ENCODE assay signal across 15 cellular contexts in genomic region chr13:41232715-41233114, GRCh38. TPM values are rescaled to one million over a fixed set of nuclear protein-coding genes. Genes with fewer than 3 reads are reported as not detected.
DNase-seq lines count a peak whose midpoint lies in the region; ATAC-seq and TF ChIP-seq lines count a peak whose summit lies in the region.
"Had no signal": no experiment of that assay in that cellular context is flagged by ENCODE, and none has a peak within 500 bp of the region (broad histone marks: within the 10 kb centered on the region; RNA-seq: fewer than 3 reads in every experiment).

No MANE protein-coding gene starts in this region.

- no peak overlapping the region for H3K4ac ChIP-seq in IMR-90 (ENCODE audit: low read depth, low read length)

- CTCF ChIA-PET in Calu3 (lab: Charles Lee): interaction anchor here (1.1 kb wide), 1 partner anchor 17 kb away, joined by 5 read pairs; no protein-coding TSS in a partner anchor
- CTCF ChIA-PET in IMR-90 (lab: Yijun Ruan, JAX): interaction anchor here (0.6 to 1.7 kb wide), 2 partner anchors 10 to 79 kb away, joined by 3 to 4 read pairs; no protein-coding TSS in a partner anchor

- H3K27me3 Mint-ChIP-seq in Calu3 (ENCODE audit: unreplicated experiment): no peaks in the 10 kb centered on the region
- H3K27me3 Mint-ChIP-seq in central memory CD8-positive, alpha-beta T cell: no peaks in the 10 kb centered on the region
- H3K27me3 Mint-ChIP-seq: B cell; CD4-positive, alpha-beta memory T cell had no signal

- TF ChIP-seq CTCF in Calu3 (IDR thresholded peaks at IDR 0.05; ENCODE audit: unreplicated experiment) (no peak), IMR-90 (conservative IDR thresholded peaks at IDR 0.05; ENCODE audit: low read depth, low read length) (no peak), gastroesophageal sphincter (IDR thresholded peaks at IDR 0.05) (no peak), lower lobe of right lung (IDR thresholded peaks at IDR 0.05) (no peak)

- H2BK120ac ChIP-seq in IMR-90 (ENCODE audit: low read depth, low read length): no peak overlapping the region

- no CpG with 5 or more reads among the region's 1 CpG for WGBS in IMR-90 (ENCODE audit: extremely low coverage in 2 of 2, insufficient read length in 1 of 2), 2 experiments
- WGBS in gastroesophageal sphincter (ENCODE audit: low coverage in 1 of 2), 2 donors: 47 to 80% methylated on average over 1 of the region's 1 CpG

- H3K79me1 ChIP-seq in IMR-90 (ENCODE audit: low read depth in 1 of 2, low read length in 2 of 2): no peaks in the 10 kb centered on the region

- H4K5ac ChIP-seq in IMR-90 (ENCODE audit: low read depth, low read length): peak overlapping the region; percentile 4; the same call in 1 of the 2 replicates

- in situ Hi-C loops in IMR-90 (cut with MboI; ENCODE audit: low sequenced_read_pairs): no loop called here

- H3K27ac Mint-ChIP-seq in Calu3 (ENCODE audit: unreplicated experiment): peak overlapping the region; percentile 55
- H3K27ac Mint-ChIP-seq in central memory CD8-positive, alpha-beta T cell (ENCODE audit: low read depth): peak overlapping the region; percentile 82
- H3K27ac Mint-ChIP-seq: B cell, H9 had no signal

- H4K20me1 ChIP-seq in IMR-90 (ENCODE audit: insufficient read depth, low read length): no peaks in the 10 kb centered on the region

- TF ChIP-seq POLR2A in IMR-90 (IDR thresholded peaks at IDR 0.05; ENCODE audit: low read depth, low read length): no peak
- no peak for TF ChIP-seq POLR2A in gastroesophageal sphincter (IDR thresholded peaks at IDR 0.05)

- no peak overlapping the region for H2AFZ ChIP-seq in IMR-90 (replicated peaks; ENCODE audit: low read length, poor library complexity)

- no peak overlapping the region for H4K8ac ChIP-seq in IMR-90 (ENCODE audit: low read depth in 2 of 2, low read length in 2 of 2)

- H3K9me3 ChIP-seq in IMR-90 (ENCODE audit: control insufficient read depth, insufficient read depth, low read length) (no peaks in the 10 kb centered on the region), gastroesophageal sphincter (no peaks in the 10 kb centered on the region), lower lobe of right lung (no peaks in the 10 kb centered on the region)

- POLR2A ChIA-PET in IMR-90 (lab: Charles Lee; ENCODE audit: unreplicated experiment): no interaction called here

- BruUV-seq in Calu3 (replicated peaks; lab: Mats Ljungman, UMichigan): no TSS peak
- BruUV-seq in IMR-90 (replicated peaks; lab: Mats Ljungman, UMichigan): no TSS peak

- H3K27ac ChIP-seq in IMR-90 (ENCODE audit: insufficient read depth, low read length) (no peak overlapping the region), gastroesophageal sphincter (no peak overlapping the region), lower lobe of right lung (no peak overlapping the region)
- H3K27ac ChIP-seq: HL-60 had no signal

- H3K9ac ChIP-seq in IMR-90 (ENCODE audit: low read depth, low read length): no peak overlapping the region

- H3K9me1 ChIP-seq in IMR-90 (ENCODE audit: insufficient read depth, low read length): 0 out of 2 replicates have a peak, but pooled peaks cover 2% of the 10 kb centered on the region

- dilution Hi-C loops in IMR-90 (cut with HindIII; ENCODE audit: low sequenced_read_pairs, unreplicated experiment): no loop called here

- no peak overlapping the region for H2BK5ac ChIP-seq in IMR-90 (ENCODE audit: low read depth, low read length, poor library complexity, severe bottlenecking)

- TF ChIP-seq EP300 in gastroesophageal sphincter (IDR thresholded peaks at IDR 0.05): no peak

- H3K4me1 ChIP-seq in IMR-90 (ENCODE audit: control insufficient read depth, insufficient read depth, low read length) (peaks cover 2% of the 10 kb centered on the region; the same call in 1 of the 2 replicates), gastroesophageal sphincter (no peaks in the 10 kb centered on the region), lower lobe of right lung (no peaks in the 10 kb centered on the region)

- intact Hi-C loops in Calu3 (cut with micrococcal nuclease; ENCODE audit: unreplicated experiment) (loop anchor here (10.0 kb wide), 1 partner anchor 82 kb away; the partner anchor contains the start of gene NAA16), IMR-90 (cut with micrococcal nuclease) (no loop called here), lower lobe of right lung (cut with DNase I) (no loop called here)

- no peak overlapping the region for H3K4me2 ChIP-seq in IMR-90 (ENCODE audit: low read depth, low read length)

- H3K4me3 Mint-ChIP-seq in Calu3 (ENCODE audit: low read depth, unreplicated experiment): peak overlapping the region; percentile 11
- H3K4me3 Mint-ChIP-seq in central memory CD8-positive, alpha-beta T cell: no peak overlapping the region
- H3K4me3 Mint-ChIP-seq: B cell; CD4-positive, alpha-beta memory T cell; H9 had no signal

- DNase-seq in Calu3: no peak
- DNase-seq in IMR-90: no peak
- DNase-seq in central memory CD8-positive, alpha-beta T cell (ENCODE audit: low spot score in 2 of 2): no peak
- DNase-seq in left lobe of liver (ENCODE audit: low spot score): no peak
- no peak for DNase-seq in D341Med (ENCODE audit: low spot score)
- no peak for DNase-seq in lower lobe of right lung
- DNase-seq: CD4-positive, alpha-beta memory T cell; H9; NCI-H1417 treated with DMSO at 0.1 percent for 48 hours; NCI-H2029 treated with DMSO at 0.1 percent for 48 hours; NCI-H510A treated with DMSO at 0.1 percent for 48 hours had no signal

- peaks cover 23% of the 10 kb centered on the region for H3K4me1 Mint-ChIP-seq in Calu3 (ENCODE audit: low read depth, unreplicated experiment)
- peaks cover 18% of the 10 kb centered on the region for H3K4me1 Mint-ChIP-seq in central memory CD8-positive, alpha-beta T cell
- H3K4me1 Mint-ChIP-seq: H9 had no signal

- H3K14ac ChIP-seq in IMR-90 (replicated peaks; ENCODE audit: low read depth, low read length): no peak overlapping the region

- no peak overlapping the region for H2AK9ac ChIP-seq in IMR-90 (replicated peaks; ENCODE audit: low read depth, low read length, poor library complexity)

- no peak overlapping the region for H4K91ac ChIP-seq in IMR-90 (ENCODE audit: insufficient read depth, low read depth, low read length)

- H2AK5ac ChIP-seq in IMR-90 (ENCODE audit: low read depth, low read length): no peak overlapping the region

- no peak overlapping the region for H2BK20ac ChIP-seq in IMR-90 (ENCODE audit: low read depth, low read length)

- H3K4me3 ChIP-seq in IMR-90 (ENCODE audit: insufficient read depth, low read depth, low read length) (no peak overlapping the region), gastroesophageal sphincter (no peak overlapping the region), lower lobe of right lung (no peak overlapping the region)

- H2BK15ac ChIP-seq in IMR-90 (ENCODE audit: low read depth, low read length): no peak overlapping the region; the same call in 2 of the 3 replicates

- TF ChIP-seq RAD21 in IMR-90 (IDR thresholded peaks at IDR 0.05; ENCODE audit: low read length): no peak

- no peak for ATAC-seq in IMR-90 (ENCODE audit: low read depth)
- ATAC-seq in central memory CD8-positive, alpha-beta T cell (replicated peaks; ENCODE audit: extremely low read depth, poor library complexity, severe bottlenecking): no peak
- peak; percentile 55 for ATAC-seq in left lobe of liver
- no peak for ATAC-seq in gastroesophageal sphincter
- ATAC-seq in lower lobe of right lung: no peak
- ATAC-seq: Panc1 had no signal

- H3K18ac ChIP-seq in IMR-90 (ENCODE audit: low read depth, low read length): no peak overlapping the region

- H3K36me3 Mint-ChIP-seq in Calu3 (ENCODE audit: insufficient read depth, unreplicated experiment): peaks cover 6% of the 10 kb centered on the region
- H3K36me3 Mint-ChIP-seq in central memory CD8-positive, alpha-beta T cell (ENCODE audit: insufficient read depth): peaks cover 13% of the 10 kb centered on the region

- H3K27me3 ChIP-seq in IMR-90 (ENCODE audit: control insufficient read depth, insufficient read depth, low read length): no peaks in the 10 kb centered on the region
- no peaks in the 10 kb centered on the region for H3K27me3 ChIP-seq in gastroesophageal sphincter
- H3K27me3 ChIP-seq in lower lobe of right lung (ENCODE audit: low read depth): no peaks in the 10 kb centered on the region

- H3K56ac ChIP-seq in IMR-90 (ENCODE audit: extremely low read depth, insufficient read depth, low read length): no peak overlapping the region

- H3K23ac ChIP-seq in IMR-90 (ENCODE audit: low read depth, low read length): no peak overlapping the region; the same call in 1 of the 2 replicates

- H3K36me3 ChIP-seq in IMR-90 (ENCODE audit: control insufficient read depth, insufficient read depth, low read length) (peaks cover 7% of the 10 kb centered on the region), gastroesophageal sphincter (peaks cover 0 to 66% of the 10 kb centered on the region in 2 donors), lower lobe of right lung (peaks cover 16% of the 10 kb centered on the region)

- no peaks in the 10 kb centered on the region for H3K9me3 Mint-ChIP-seq in Calu3 (ENCODE audit: low read depth, unreplicated experiment)
- no peaks in the 10 kb centered on the region for H3K9me3 Mint-ChIP-seq in central memory CD8-positive, alpha-beta T cell
- H3K9me3 Mint-ChIP-seq: H9 had no signal

TF ChIP-seq in IMR-90, 13 proteins besides CTCF, POLR2A, EP300 and RAD21 (continues in another document):
- no peak for TF ChIP-seq ELK1 (IDR thresholded peaks at IDR 0.05; ENCODE audit: borderline replicate concordance, low read depth, low read length)

RNA-seq across cellular contexts. Expression of gene MTRF1, which starts 30.7 kb away (rescaled TPM):
- 15.8 and 17.3 TPM in 2 replicates for total RNA-seq in Calu3 (2022)
- 9.7 and 12.4 TPM in 2 replicates for total RNA-seq in IMR-90 (2012; rRNA removed)
- polyA plus RNA-seq in IMR-90 (2012; rRNA removed): 6.8 and 9.7 TPM in 2 replicates
- polyA plus RNA-seq in IMR-90 (2012; cell fraction: cytosol; rRNA removed): 1.2 and 1.5 TPM in 2 replicates
- polyA plus RNA-seq in IMR-90 (2012; cell fraction: nucleus; rRNA removed; ENCODE audit: low replicate concordance): 6.0 and 45.2 TPM in 2 replicates
- 6.2 TPM for total RNA-seq in left lobe of liver
- total RNA-seq in gastroesophageal sphincter: 10 to 100 TPM in 2 of 4 donors, 1 to 10 TPM in 2; 7.3 to 14.4 (median 10.2) TPM
- total RNA-seq in lower lobe of right lung: 13.7 TPM

RNA-seq across cellular contexts. Expression of gene KBTBD7, which starts 38.3 kb away (rescaled TPM):
- total RNA-seq in Calu3 (2022) (6.3 and 6.4 TPM in 2 replicates), IMR-90 (2012; rRNA removed) (7.9 and 9.4 TPM in 2 replicates), left lobe of liver (6.3 TPM), gastroesophageal sphincter (10 to 100 TPM in 1 of 4 donors, 1 to 10 TPM in 3; 6.5 to 10.3 (median 8.6) TPM), lower lobe of right lung (8.4 TPM)
- 1.8 and 2.1 TPM in 2 replicates for polyA plus RNA-seq in IMR-90 (2012; rRNA removed)
- polyA plus RNA-seq in IMR-90 (2012; cell fraction: cytosol; rRNA removed): 1.0 and 1.5 TPM in 2 replicates
- polyA plus RNA-seq in IMR-90 (2012; cell fraction: nucleus; rRNA removed; ENCODE audit: low replicate concordance): 0.66 and 0.91 TPM in 2 replicates
